19 cellular contexts compared by ENCODE assay signal in genomic region chr15:42408178-42408577, GRCh38.
"Had no signal": no experiment of that assay in that cellular context is flagged by ENCODE, and none has a peak within 500 bp of the region (broad histone marks: within the 10 kb centered on the region; RNA-seq: fewer than 3 reads in every experiment).

No MANE protein-coding gene starts in this region.

- H3K9me3 ChIP-seq: esophagus squamous epithelium, left ventricle myocardium inferior, lower lobe of right lung, spleen, suprapubic skin, tibial artery had no signal

- H3K4me1 ChIP-seq: left ventricle myocardium inferior, lower lobe of right lung, spleen, suprapubic skin, tibial artery had no signal

- H3K27me3 ChIP-seq: esophagus squamous epithelium, spleen, suprapubic skin, tibial artery had no signal

- H3K36me3 Mint-ChIP-seq: natural killer cell treated with Interleukin-12 subunit alpha and Interleukin-12 subunit beta and Interleukin-15 and Interleukin-18, amount 100 ng/mL, for 72 hours had no signal

- H3K4me3 ChIP-seq: esophagus squamous epithelium, left ventricle myocardium inferior, lower lobe of right lung, spleen, suprapubic skin, tibial artery had no signal

- H3K27me3 Mint-ChIP-seq: effector memory CD8-positive, alpha-beta T cell; memory B cell; natural killer cell treated with Interleukin-12 subunit alpha and Interleukin-12 subunit beta and Interleukin-15 and Interleukin-18, amount 100 ng/mL, for 72 hours had no signal

- H3K9me3 Mint-ChIP-seq: effector memory CD8-positive, alpha-beta T cell; immature natural killer cell; memory B cell; natural killer cell treated with Interleukin-12 subunit alpha and Interleukin-12 subunit beta and Interleukin-15 and Interleukin-18, amount 100 ng/mL, for 72 hours had no signal

- ATAC-seq: effector memory CD8-positive, alpha-beta T cell; left cardiac atrium; lower lobe of right lung; natural killer cell treated with Interleukin-12 subunit alpha and Interleukin-12 subunit beta and Interleukin-15 and Interleukin-18, amount 100 ng/mL, for 72 hours; sciatic nerve had no signal

- H3K27ac Mint-ChIP-seq: effector memory CD8-positive, alpha-beta T cell; immature natural killer cell; memory B cell; natural killer cell treated with Interleukin-12 subunit alpha and Interleukin-12 subunit beta and Interleukin-15 and Interleukin-18, amount 100 ng/mL, for 72 hours had no signal

- DNase-seq: effector memory CD8-positive, alpha-beta T cell; esophagus squamous epithelium; foreskin fibroblast; immature natural killer cell; left cardiac atrium; left ventricle myocardium inferior; lower lobe of right lung; midbrain; spleen; stimulated activated CD4-positive, alpha-beta T cell treated with anti-CD3 and anti-CD28 coated beads, Interleukin-15, amount 100 ng/mL, for 24 hours; stimulated activated CD4-positive, alpha-beta T cell treated with anti-CD3 and anti-CD28 coated beads, Interleukin-1b, Interleukin-23, amount 100 ng/mL, for 48 hours; stimulated activated CD4-positive, alpha-beta T cell treated with anti-CD3 and anti-CD28 coated beads, Interleukin-4, amount 100 ng/mL, for 24 hours; stimulated activated naive CD4-positive, alpha-beta T cell treated with Interleukin-2 at 50 U/mL for 16 hours; tibial artery had no signal

- H3K4me1 Mint-ChIP-seq: memory B cell had no signal

- H3K27ac ChIP-seq: epithelial cell of prostate, esophagus squamous epithelium, left ventricle myocardium inferior, lower lobe of right lung, spleen, suprapubic skin, tibial artery had no signal

- H3K4me3 Mint-ChIP-seq: effector memory CD8-positive, alpha-beta T cell; immature natural killer cell; memory B cell; natural killer cell treated with Interleukin-12 subunit alpha and Interleukin-12 subunit beta and Interleukin-15 and Interleukin-18, amount 100 ng/mL, for 72 hours had no signal
